9 cellular contexts compared by ENCODE assay signal in genomic region chr1:30907390-30907640, GRCh38. TPM values are rescaled to one million over a fixed set of nuclear protein-coding genes. Genes with fewer than 3 reads are reported as not detected.
DNase-seq lines count a peak whose midpoint lies in the region; ATAC-seq and TF ChIP-seq lines count a peak whose summit lies in the region.
"Had no signal": no experiment of that assay in that cellular context is flagged by ENCODE, and none has a peak within 500 bp of the region (broad histone marks: within the 10 kb centered on the region; RNA-seq: fewer than 3 reads in every experiment).

No MANE protein-coding gene starts in this region.

- H3K9me3 Mint-ChIP-seq in dendritic cell treated with granulocyte-macrophage colony-stimulating factor and Interleukin-4, amounts not matched to agents 40 ng/mL and 50 ng/mL, for 4 days = no peaks in the 10 kb centered on the region
- H3K9me3 Mint-ChIP-seq in naive B cell = peaks cover 0 to 2% (median 0%) of the 10 kb centered on the region in 7 donors

- WGBS in heart left ventricle, 4 donors = 59 to 67% (median 62%) methylated on average over 4 of the region's 4 CpGs

- H3K4me1 Mint-ChIP-seq in dendritic cell treated with granulocyte-macrophage colony-stimulating factor and Interleukin-4, amounts not matched to agents 40 ng/mL and 50 ng/mL, for 4 days (ENCODE audit: low read depth) = peaks cover 84% of the 10 kb centered on the region
- peaks cover 27 to 34% (median 34%) of the 10 kb centered on the region in 3 donors for H3K4me1 Mint-ChIP-seq in naive B cell

- H3K27ac ChIP-seq in heart left ventricle (peak overlapping the region in 4 of 12 donors; percentile 6 to 88 (median 64)), vagina (peak overlapping the region; percentile 52)

- H3K4me3 ChIP-seq in heart left ventricle (peak overlapping the region in 10 of 12 donors; percentile 49 to 79 (median 70)), vagina (peak overlapping the region; percentile 45 to 72)

- H3K9me3 ChIP-seq in heart left ventricle (no peaks in the 10 kb centered on the region), vagina (no peaks in the 10 kb centered on the region)

- no peak for TF ChIP-seq POLR2A in heart left ventricle (IDR thresholded peaks at IDR 0.05)
- no peak for TF ChIP-seq POLR2A in vagina (IDR thresholded peaks at IDR 0.05)

- DNase-seq in heart left ventricle = no peak
- DNase-seq in left ventricle myocardium superior = no peak
- no peak for DNase-seq in naive B cell
- DNase-seq in vagina (ENCODE audit: extremely low spot score in 2 of 2) = no peak
- no peak for DNase-seq in activated effector memory CD4-positive, alpha-beta T cell treated with anti-CD3 and anti-CD28 coated beads, Interleukin-2, amount 50 U/mL, for 16 hours
- DNase-seq in NCI-H524 treated with DMSO at 0.1 percent for 48 hours (lab: John Stamatoyannopoulos, UW) = no peak
- DNase-seq: dermis blood vessel endothelial cell had no signal

- H3K4me1 ChIP-seq in heart left ventricle = peaks cover 2 to 58% (median 31%) of the 10 kb centered on the region in 12 donors
- peaks cover 58% of the 10 kb centered on the region for H3K4me1 ChIP-seq in vagina

- peaks cover 18% of the 10 kb centered on the region for H3K36me3 Mint-ChIP-seq in dendritic cell treated with granulocyte-macrophage colony-stimulating factor and Interleukin-4, amounts not matched to agents 40 ng/mL and 50 ng/mL, for 4 days (ENCODE audit: low read depth)
- H3K36me3 Mint-ChIP-seq in naive B cell = no peaks in the 10 kb centered on the region

- TF ChIP-seq CTCF in heart left ventricle (IDR thresholded peaks at IDR 0.05) (no peak), vagina (IDR thresholded peaks at IDR 0.05) (no peak)

- H3K27ac Mint-ChIP-seq in dendritic cell treated with granulocyte-macrophage colony-stimulating factor and Interleukin-4, amounts not matched to agents 40 ng/mL and 50 ng/mL, for 4 days = peak overlapping the region; percentile 77
- H3K27ac Mint-ChIP-seq in naive B cell = peak overlapping the region in 2 of 6 donors; percentile 23 to 59

- ATAC-seq in heart left ventricle (no peak), left ventricle myocardium superior (no peak), naive B cell (ENCODE audit: low read depth in 2 of 2) (no peak), HG02840 (IDR thresholded peaks at IDR 0.05; ENCODE audit: low FRiP score, unreplicated experiment) (no peak)

- no peaks in the 10 kb centered on the region for H3K36me3 ChIP-seq in heart left ventricle
- no peaks in the 10 kb centered on the region for H3K36me3 ChIP-seq in vagina

- H3K27me3 ChIP-seq in heart left ventricle (no peaks in the 10 kb centered on the region), vagina (no peaks in the 10 kb centered on the region)

- intact Hi-C loops in heart left ventricle (cut with DNase I) = loop anchor here in 6 of 10 donors (2.0 to 10.0 kb wide), 6 partner anchors 53 to 190 kb away; partner anchors contain the start of gene MATN1 (in 1 of the 6)
- intact Hi-C loops in left ventricle myocardium superior (cut with micrococcal nuclease) = no loop called here
- intact Hi-C loops in dendritic cell treated with granulocyte-macrophage colony-stimulating factor and Interleukin-4, amounts not matched to agents 40 ng/mL and 50 ng/mL, for 4 days (cut with micrococcal nuclease) = no loop called here
- intact Hi-C loops in vagina (cut with DNase I) = no loop called here

- H3K27me3 Mint-ChIP-seq in dendritic cell treated with granulocyte-macrophage colony-stimulating factor and Interleukin-4, amounts not matched to agents 40 ng/mL and 50 ng/mL, for 4 days = peaks cover 58% of the 10 kb centered on the region
- H3K27me3 Mint-ChIP-seq in naive B cell = peaks cover 18 to 83% (median 75%) of the 10 kb centered on the region in 3 donors

- peak overlapping the region; percentile 91 for H3K4me3 Mint-ChIP-seq in dendritic cell treated with granulocyte-macrophage colony-stimulating factor and Interleukin-4, amounts not matched to agents 40 ng/mL and 50 ng/mL, for 4 days
- peak overlapping the region; percentile 73 to 91 (median 86) for H3K4me3 Mint-ChIP-seq in naive B cell

RNA-seq across cellular contexts. Expression of gene SDC3, which starts 1.2 kb away (rescaled TPM):
- 10 to 100 TPM; 16.8 to 83.4 (median 29.5) TPM for total RNA-seq in heart left ventricle
- 10 to 100 TPM; 22.0 to 24.6 TPM for polyA plus RNA-seq in heart left ventricle
- total RNA-seq in left ventricle myocardium superior = 19.6 TPM
- under 1 TPM in 1 of 6 donors, not detected in 5; 0.04 TPM for polyA plus RNA-seq in naive B cell (ENCODE audit: low read depth in 6 of 6)
- 20.1 TPM for total RNA-seq in vagina

Comparison
In these comparisons a context has a peak if more than half of its experiments do, and no peak if none do; other contexts are left out.
1. intact Hi-C loops: an anchor here in heart left ventricle (2.0 to 10.0 kb wide); none called in left ventricle myocardium superior, dendritic cell treated with granulocyte-macrophage colony-stimulating factor and Interleukin-4, amounts not matched to agents 40 ng/mL and 50 ng/mL, for 4 days and vagina.